14 cellular contexts compared by ENCODE assay signal in genomic region chr7:113143486-113144257, GRCh38. TPM values are rescaled to one million over a fixed set of nuclear protein-coding genes. Genes with fewer than 3 reads are reported as not detected.
DNase-seq lines count a peak whose midpoint lies in the region; ATAC-seq and TF ChIP-seq lines count a peak whose summit lies in the region.
"Had no signal": no experiment of that assay in that cellular context is flagged by ENCODE, and none has a peak within 500 bp of the region (broad histone marks: within the 10 kb centered on the region; RNA-seq: fewer than 3 reads in every experiment).

No MANE protein-coding gene starts in this region.

- H3K27me3 ChIP-seq in smooth muscle cell (ENCODE audit: low read depth), result no peaks in the 10 kb centered on the region

- peak; percentile 53 for ATAC-seq in GM19397 (IDR thresholded peaks at IDR 0.05; ENCODE audit: unreplicated experiment)
- peak; percentile 53 for ATAC-seq in HG02885 (IDR thresholded peaks at IDR 0.05; ENCODE audit: poor library complexity, unreplicated experiment)
- ATAC-seq in Right ventricle myocardium superior (ENCODE audit: poor library complexity), result no peak

- intact Hi-C loops in Right ventricle myocardium superior (cut with DNase I), result no loop called here

- no peaks in the 10 kb centered on the region for H3K79me2 ChIP-seq in smooth muscle cell (ENCODE audit: low read depth)

- no peaks in the 10 kb centered on the region for H3K36me3 ChIP-seq in smooth muscle cell (ENCODE audit: low read depth)

- TF ChIP-seq CTCF in smooth muscle cell (IDR thresholded peaks at IDR 0.05; ENCODE audit: borderline replicate concordance, insufficient read depth, poor library complexity, severe bottlenecking), result no peak

- no peak overlapping the region for H2AFZ ChIP-seq in smooth muscle cell (ENCODE audit: low read depth)

- DNase-seq in Ammon's horn (ENCODE audit: low spot score) (peak; percentile 15), MV-4-11 (lab: John Stamatoyannopoulos, UW) (peak; percentile 89), smooth muscle cell (lab: John Stamatoyannopoulos, UW; ENCODE audit: unreplicated experiment) (no peak), iPS-NIHi11 (ENCODE audit: low spot score) (no peak), Right ventricle myocardium superior (no peak)
- no peak for DNase-seq in stimulated activated CD4-positive, alpha-beta T cell treated with anti-CD3 and anti-CD28 coated beads, Interleukin-2, amount 100 ng/mL, for 24 hours
- DNase-seq: activated CD4-positive, CD25-positive, alpha-beta regulatory T cell; activated naive CD4-positive, alpha-beta T cell; midbrain; NCI-H1092; small intestine; stimulated activated naive CD4-positive, alpha-beta T cell had no signal

- no peaks in the 10 kb centered on the region for H4K20me1 ChIP-seq in smooth muscle cell (ENCODE audit: low read depth)

- H3K4me3 ChIP-seq in smooth muscle cell, result no peak overlapping the region

- no peak overlapping the region for H3K4me2 ChIP-seq in smooth muscle cell

- no peak overlapping the region for H3K9ac ChIP-seq in smooth muscle cell (ENCODE audit: low read depth)

- H3K4me1 ChIP-seq in smooth muscle cell (ENCODE audit: low read depth), result no peaks in the 10 kb centered on the region

- H3F3A ChIP-seq in smooth muscle cell (ENCODE audit: low read depth), result no peaks in the 10 kb centered on the region

- no peak overlapping the region for H3K27ac ChIP-seq in smooth muscle cell (ENCODE audit: low read depth)

- no peaks in the 10 kb centered on the region for H3K9me3 ChIP-seq in smooth muscle cell (replicated peaks; ENCODE audit: low read depth)

- WGBS in smooth muscle cell (ENCODE audit: low lambda C conversion rate), result 77% methylated on average over 2 of the region's 2 CpGs

RNA-seq across cellular contexts. Expression of gene SMIM30, which starts 25.3 kb away (rescaled TPM):
- 107 and 118 TPM in 2 replicates for total RNA-seq in smooth muscle cell
- polyA plus RNA-seq in smooth muscle cell, result 72.2 and 72.9 TPM in 2 replicates
- total RNA-seq in Right ventricle myocardium superior, result 118 TPM

RNA-seq across cellular contexts. Expression of gene GPR85, which starts 57.0 kb away (rescaled TPM):
- total RNA-seq in smooth muscle cell (1.9 and 2.1 TPM in 2 replicates), Right ventricle myocardium superior (0.59 TPM)
- 0.04 and 0.93 TPM in 2 replicates for polyA plus RNA-seq in smooth muscle cell

Comparison
In these comparisons a context has a peak if more than half of its experiments do, and no peak if none do; other contexts are left out.
1. DNase-seq: peak in Ammon's horn (single experiment) and MV-4-11 (single experiment); none in stimulated activated CD4-positive, alpha-beta T cell treated with anti-CD3 and anti-CD28 coated beads, Interleukin-2, amount 100 ng/mL, for 24 hours (0 of 2), smooth muscle cell (single experiment), iPS-NIHi11 (single experiment) and Right ventricle myocardium superior (single experiment).